ENCODE assay signal across 23 cellular contexts in genomic region chr17:15777297-15777696, GRCh38. TPM values are rescaled to one million over a fixed set of nuclear protein-coding genes. Genes with fewer than 3 reads are reported as not detected.
"Had no signal": no experiment of that assay in that cellular context is flagged by ENCODE, and none has a peak within 500 bp of the region (broad histone marks: within the 10 kb centered on the region; RNA-seq: fewer than 3 reads in every experiment).

No MANE protein-coding gene starts in this region.

- H3K4me1 ChIP-seq: SJSA1 had no signal

- ATAC-seq: HepG2 had no signal

- H3K27me3 ChIP-seq: MG63, SJSA1 had no signal

- DNase-seq: IMR-90, Karpas-422, KG1, MG63, NCI-H1092, NCI-H1105 treated with DMSO at 0.1 percent for 48 hours, NCI-H1417 treated with DMSO at 0.1 percent for 48 hours, NCI-H146, NCI-H1694 treated with DMSO at 0.1 percent for 48 hours, NCI-H1930, NCI-H2081, NCI-H2107, NCI-H2227 treated with DMSO at 0.1 percent for 48 hours, NCI-H524, NCI-H69, NCI-H774, Right ventricle myocardium superior, RPMI8226, SIG-M5 had no signal

- H3K9me3 ChIP-seq: MG63 had no signal

- H3K4me3 ChIP-seq: MG63, SJSA1, SK-N-MC had no signal

- H3K27ac ChIP-seq: SJSA1, SK-N-MC had no signal

RNA-seq across cellular contexts. Expression of gene TBC1D26, which starts 45.2 kb away (rescaled TPM):
- total RNA-seq: HepG2, HT1080, IMR-90, Right ventricle myocardium superior, SJSA1 had no signal
